In genomic region chr1:210123924-210124589, GRCh38 we compare ENCODE assay signal across 10 cellular contexts.
DNase-seq lines count a peak whose midpoint lies in the region; ATAC-seq, FAIRE-seq and TF ChIP-seq lines count a peak whose summit lies in the region.
"Had no signal": no experiment of that assay in that cellular context is flagged by ENCODE, and none has a peak within 500 bp of the region (broad histone marks: within the 10 kb centered on the region; RNA-seq: fewer than 3 reads in every experiment).

No MANE protein-coding gene starts in this region.

- H3K36me3 ChIP-seq in HEK293 (ENCODE audit: control insufficient read depth in 2 of 2, insufficient read depth in 1 of 2, low read length in 2 of 2) (no peaks in the 10 kb centered on the region), pancreas (no peaks in the 10 kb centered on the region)

- H3K27ac ChIP-seq in HEK293 (ENCODE audit: extremely low read depth, low read depth, low read length) (no peak overlapping the region), foreskin keratinocyte (no peak overlapping the region), pancreas (no peak overlapping the region)

- ATAC-seq in foreskin keratinocyte (peak; percentile 78), pancreas (no peak)

- intact Hi-C loops in pancreas (cut with DNase I) = no loop called here

- H3K4me1 ChIP-seq in HEK293 (ENCODE audit: control insufficient read depth, insufficient read depth, low read length) (peaks cover 14% of the 10 kb centered on the region), foreskin keratinocyte (peaks cover 7% of the 10 kb centered on the region), pancreas (no peaks in the 10 kb centered on the region)

- CTCF ChIA-PET in HEK293 (lab: Yijun Ruan, JAX) = no interaction called here

- peak; percentile 4 for DNase-seq in AG08396 (ENCODE audit: low spot score)
- peak; percentile 10 for DNase-seq in SK-N-DZ (ENCODE audit: low spot score)
- peak; percentile 41 to 42 for DNase-seq in foreskin keratinocyte
- DNase-seq in NOMO-1 (lab: John Stamatoyannopoulos, UW; ENCODE audit: unreplicated experiment in 2 of 2) = no peak
- no peak for DNase-seq in epidermal melanocyte (ENCODE audit: insufficient read length, low spot score)
- DNase-seq in HuH-7 (ENCODE audit: low spot score) = no peak
- DNase-seq in pancreas = no peak
- DNase-seq: COR-L47 had no signal

- POLR2A ChIA-PET in HEK293 (lab: Yijun Ruan, JAX) = no interaction called here

- peaks cover 37% of the 10 kb centered on the region for H3K27me3 ChIP-seq in foreskin keratinocyte
- peaks cover 0 to 4% (median 0%) of the 10 kb centered on the region in 4 donors for H3K27me3 ChIP-seq in pancreas

- no peak for FAIRE-seq in pancreas (lab: Jason Lieb, UNC)
- FAIRE-seq: GM18507 had no signal

- TF ChIP-seq CTCF in HEK293 (tag by site-specific recombination; IDR thresholded peaks at IDR 0.05) (no peak), foreskin keratinocyte (conservative IDR thresholded peaks at IDR 0.05) (no peak), pancreas (IDR thresholded peaks at IDR 0.05) (no peak)

- no peak overlapping the region for H3K4me3 ChIP-seq in HEK293 (ENCODE audit: low read depth, low read length)
- no peak overlapping the region for H3K4me3 ChIP-seq in pancreas

- H3K9me3 ChIP-seq in HEK293 (ENCODE audit: control insufficient read depth, insufficient read depth, low read depth, low read length) (no peaks in the 10 kb centered on the region), pancreas (no peaks in the 10 kb centered on the region)

- WGBS in pancreas, 2 donors = 50 to 62% methylated on average over 2 of the region's 2 CpGs

TF ChIP-seq in HEK293, 187 proteins besides CTCF, POLR2A, EP300 and RAD21:
- TF ChIP-seq WT1 (tag by site-specific recombination; IDR thresholded peaks at IDR 0.05) (0 out of 2 replicates have a peak, but pooled peaks have one; percentile 22), SP7 (tag by site-specific recombination; IDR thresholded peaks at IDR 0.05) (peak; percentile 54), ZNF132 (tag by site-specific recombination; IDR thresholded peaks at IDR 0.05; ENCODE audit: borderline replicate concordance) (no peak), ZNF433 (tag by site-specific recombination; IDR thresholded peaks at IDR 0.05; ENCODE audit: low read depth) (no peak), ZBTB1 (tag by site-specific recombination; IDR thresholded peaks at IDR 0.05) (0 out of 2 replicates have a peak, but pooled peaks have one; percentile 51), HOXD13 (CRISPR knock-in tag; IDR thresholded peaks at IDR 0.05; ENCODE audit: borderline replicate concordance) (no peak), SP3 (tag by site-specific recombination; IDR thresholded peaks at IDR 0.05) (peak; percentile 45; the same call in 1 of the 2 replicates), ZNF10 (tag by site-specific recombination; IDR thresholded peaks at IDR 0.05) (no peak), ZNF362 (tag by site-specific recombination; IDR thresholded peaks at IDR 0.05) (peak; percentile 20; the same call in 1 of the 2 replicates), ZNF473 (tag by site-specific recombination; IDR thresholded peaks at IDR 0.05) (no peak), ZNF280C (tag by site-specific recombination; IDR thresholded peaks at IDR 0.05) (no peak), BCL11A (tag by site-specific recombination; IDR thresholded peaks at IDR 0.05; ENCODE audit: low read depth) (0 out of 2 replicates have a peak, but pooled peaks have one; percentile 19), PRDM6 (tag by site-specific recombination; IDR thresholded peaks at IDR 0.05) (0 out of 2 replicates have a peak, but pooled peaks have one; percentile 6), ZNF596 (tag by site-specific recombination; IDR thresholded peaks at IDR 0.05) (no peak), ZBTB10 (tag by site-specific recombination; IDR thresholded peaks at IDR 0.05) (no peak), ZNF26 (tag by site-specific recombination; IDR thresholded peaks at IDR 0.05) (no peak), KLF8 (tag by site-specific recombination; IDR thresholded peaks at IDR 0.05) (peak; percentile 42), KLF1 (tag by site-specific recombination; IDR thresholded peaks at IDR 0.05) (no peak), RBAK (tag by site-specific recombination; IDR thresholded peaks at IDR 0.05) (no peak), ZNF629 (tag by site-specific recombination; IDR thresholded peaks at IDR 0.05) (peak; percentile 71)

Comparison
In these comparisons a context has a peak if more than half of its experiments do, and no peak if none do; other contexts are left out.
1. DNase-seq: peak in AG08396 (single experiment), SK-N-DZ (single experiment) and foreskin keratinocyte (2 of 2); none in NOMO-1 (0 of 2), epidermal melanocyte (single experiment), HuH-7 (single experiment) and pancreas (0 of 6).